ENCODE assay signal across 1 cellular context in the genomic region with DNA sequence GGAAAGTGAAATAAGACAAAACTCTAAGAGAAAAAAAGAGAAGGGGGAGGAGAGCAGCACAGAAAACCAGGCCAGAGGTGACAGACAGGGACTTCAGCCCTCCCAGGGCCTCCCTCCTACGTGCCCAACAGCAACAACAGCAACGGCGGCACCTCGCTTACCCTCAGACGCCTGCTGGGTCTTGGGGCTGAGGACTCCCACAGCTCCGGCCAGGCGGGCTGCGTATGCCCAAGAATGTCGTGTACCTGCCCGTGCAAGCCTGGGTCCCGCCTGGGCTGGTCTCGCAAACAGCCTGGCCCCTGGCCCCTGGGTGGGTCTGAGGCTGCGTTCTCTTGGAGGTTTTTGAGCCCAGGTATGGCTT.
TF ChIP-seq lines count a peak whose summit lies in the region.

No MANE protein-coding gene starts in this region.

TF ChIP-seq in HepG2, 621 proteins besides CTCF, POLR2A, EP300 and RAD21 (continued from another document):
- TF ChIP-seq, protein P1, sequence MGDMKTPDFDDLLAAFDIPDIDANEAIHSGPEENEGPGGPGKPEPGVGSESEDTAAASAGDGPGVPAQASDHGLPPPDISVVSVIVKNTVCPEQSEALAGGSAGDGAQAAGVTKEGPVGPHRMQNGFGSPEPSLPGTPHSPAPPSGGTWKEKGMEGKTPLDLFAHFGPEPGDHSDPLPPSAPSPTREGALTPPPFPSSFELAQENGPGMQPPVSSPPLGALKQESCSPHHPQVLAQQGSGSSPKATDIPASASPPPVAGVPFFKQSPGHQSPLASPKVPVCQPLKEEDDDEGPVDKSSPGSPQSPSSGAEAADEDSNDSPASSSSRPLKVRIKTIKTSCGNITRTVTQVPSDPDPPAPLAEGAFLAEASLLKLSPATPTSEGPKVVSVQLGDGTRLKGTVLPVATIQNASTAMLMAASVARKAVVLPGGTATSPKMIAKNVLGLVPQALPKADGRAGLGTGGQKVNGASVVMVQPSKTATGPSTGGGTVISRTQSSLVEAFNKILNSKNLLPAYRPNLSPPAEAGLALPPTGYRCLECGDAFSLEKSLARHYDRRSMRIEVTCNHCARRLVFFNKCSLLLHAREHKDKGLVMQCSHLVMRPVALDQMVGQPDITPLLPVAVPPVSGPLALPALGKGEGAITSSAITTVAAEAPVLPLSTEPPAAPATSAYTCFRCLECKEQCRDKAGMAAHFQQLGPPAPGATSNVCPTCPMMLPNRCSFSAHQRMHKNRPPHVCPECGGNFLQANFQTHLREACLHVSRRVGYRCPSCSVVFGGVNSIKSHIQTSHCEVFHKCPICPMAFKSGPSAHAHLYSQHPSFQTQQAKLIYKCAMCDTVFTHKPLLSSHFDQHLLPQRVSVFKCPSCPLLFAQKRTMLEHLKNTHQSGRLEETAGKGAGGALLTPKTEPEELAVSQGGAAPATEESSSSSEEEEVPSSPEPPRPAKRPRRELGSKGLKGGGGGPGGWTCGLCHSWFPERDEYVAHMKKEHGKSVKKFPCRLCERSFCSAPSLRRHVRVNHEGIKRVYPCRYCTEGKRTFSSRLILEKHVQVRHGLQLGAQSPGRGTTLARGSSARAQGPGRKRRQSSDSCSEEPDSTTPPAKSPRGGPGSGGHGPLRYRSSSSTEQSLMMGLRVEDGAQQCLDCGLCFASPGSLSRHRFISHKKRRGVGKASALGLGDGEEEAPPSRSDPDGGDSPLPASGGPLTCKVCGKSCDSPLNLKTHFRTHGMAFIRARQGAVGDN (CRISPR knock-in tag; IDR thresholded peaks at IDR 0.05): peak; percentile 33; the same call in 1 of the 2 replicates
